ENCODE assay signal across 36 cellular contexts in genomic region chr1:76010802-76011201, GRCh38.
"Had no signal": no experiment of that assay in that cellular context is flagged by ENCODE, and none has a peak within 500 bp of the region (broad histone marks: within the 10 kb centered on the region; RNA-seq: fewer than 3 reads in every experiment).

No MANE protein-coding gene starts in this region.

- H3K36me3 ChIP-seq: MG63 had no signal

- H3K9me3 ChIP-seq: MG63 had no signal

- H3K27me3 ChIP-seq: MG63 had no signal

- H3K4me3 ChIP-seq: MG63 had no signal

- DNase-seq: Karpas-422, Kasumi-1, MG63, MM.1S, MV-4-11, NCI-H1048, NCI-H1092, NCI-H1092 treated with DMSO at 0.1 percent for 48 hours, NCI-H1105, NCI-H1105 treated with DMSO at 0.1 percent for 48 hours, NCI-H1417, NCI-H1417 treated with DMSO at 0.1 percent for 48 hours, NCI-H1436, NCI-H1436 treated with DMSO at 0.1 percent for 48 hours, NCI-H146, NCI-H1694, NCI-H1694 treated with DMSO at 0.1 percent for 48 hours, NCI-H187, NCI-H187 treated with DMSO at 0.1 percent for 48 hours, NCI-H1930, NCI-H2029, NCI-H2029 treated with DMSO at 0.1 percent for 48 hours, NCI-H2081, NCI-H2081 treated with DMSO at 0.1 percent for 48 hours, NCI-H2107, NCI-H2171, NCI-H2171 treated with DMSO at 0.1 percent for 48 hours, NCI-H2227 treated with DMSO at 0.1 percent for 48 hours, NCI-H226, NCI-H345, NCI-H446, NCI-H446 treated with DMSO at 0.1 percent for 48 hours, NCI-H510A, NCI-H510A treated with DMSO at 0.1 percent for 48 hours, NCI-H524, NCI-H524 treated with DMSO at 0.1 percent for 48 hours had no signal
